In the genomic region with DNA sequence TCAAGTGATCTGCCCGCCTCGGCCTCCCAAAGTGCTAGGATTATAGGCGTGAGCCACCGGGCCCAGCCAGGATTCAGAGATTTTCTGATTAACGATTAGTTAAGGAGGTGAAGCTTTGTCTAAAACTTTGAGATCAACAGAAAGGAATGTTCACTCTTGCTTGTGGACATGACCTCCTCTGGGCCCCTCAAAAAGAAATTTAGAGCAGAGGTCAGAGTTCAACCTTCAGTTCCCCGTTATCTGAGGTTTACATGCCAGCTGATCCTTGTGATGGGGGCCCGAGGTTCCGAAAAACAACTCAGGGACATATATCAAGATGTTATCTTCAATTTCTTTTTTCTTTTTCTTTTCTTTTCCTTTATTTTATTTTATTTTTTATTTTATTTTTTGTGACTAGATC, we compare ENCODE assay signal across 11 cellular contexts. TPM values are rescaled to one million over a fixed set of nuclear protein-coding genes. Genes with fewer than 3 reads are reported as not detected.
"Had no signal": no experiment of that assay in that cellular context is flagged by ENCODE, and none has a peak within 500 bp of the region (broad histone marks: within the 10 kb centered on the region; RNA-seq: fewer than 3 reads in every experiment).

No MANE protein-coding gene starts in this region.

- H3K4me3 ChIP-seq: GM23248, HAP-1 had no signal

- H2AFZ ChIP-seq: GM23248 had no signal

- H3K9me3 ChIP-seq: HAP-1 had no signal

- H3K9ac ChIP-seq: GM23248 had no signal

- H3K36me3 ChIP-seq: HAP-1 had no signal

- DNase-seq: GM23248, GOT3, H7, HFFc6, IMR-90, KBM-7 had no signal

- ATAC-seq: HCT116 had no signal

- H3K27ac Mint-ChIP-seq: HFFc6 had no signal

- H3K4me3 Mint-ChIP-seq: HFFc6 had no signal

- H3K27ac ChIP-seq: GM23248, HL-60 had no signal

- H3K9me3 Mint-ChIP-seq: HFFc6 had no signal

RNA-seq across cellular contexts. Expression of a gene that starts 58.6 kb away (rescaled TPM):
- total RNA-seq: GM23248, H4, H7, HFFc6, HT1080, IMR-90 had no signal
- polyA plus RNA-seq: GM23248, IMR-90 had no signal
